Comparison of ENCODE assay signal across 1 cellular context in the genomic region with DNA sequence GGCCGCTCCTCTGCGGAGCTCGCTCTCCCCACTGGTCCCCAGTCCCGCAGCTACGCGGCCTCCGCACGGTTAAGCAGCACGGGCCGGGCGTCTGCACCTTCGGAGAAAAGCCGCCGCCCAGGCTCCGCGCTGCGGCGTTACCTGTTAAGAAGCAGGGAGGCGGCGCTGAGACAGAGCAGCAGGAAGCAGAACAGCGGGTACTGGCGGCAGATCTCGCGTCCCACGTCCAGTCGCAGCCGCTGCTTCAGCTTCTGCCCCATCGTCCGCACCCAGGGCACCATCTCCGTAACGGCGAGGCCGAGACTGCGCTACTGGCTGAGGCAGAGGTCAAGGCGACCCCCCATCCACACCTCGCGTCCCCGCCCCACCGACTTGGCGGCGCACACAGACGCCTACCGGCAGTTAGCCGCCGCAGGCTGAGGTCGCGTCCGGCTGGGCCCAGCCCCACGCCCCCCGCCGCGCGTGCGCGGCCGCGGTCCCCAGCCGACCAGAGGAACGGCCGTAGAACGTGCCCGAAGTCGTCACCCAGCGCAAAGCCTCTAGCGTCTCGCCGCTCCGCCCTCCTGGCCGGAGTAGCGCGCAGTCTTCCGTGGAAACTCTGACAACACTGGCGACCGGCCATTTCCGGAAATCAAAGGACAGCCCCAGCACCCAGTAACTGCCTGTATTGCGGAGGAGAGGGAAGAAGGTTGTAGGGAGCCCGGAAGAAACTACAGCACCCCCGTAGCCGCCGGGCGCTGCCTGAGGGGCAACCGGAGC.
TF ChIP-seq lines count a peak whose summit lies in the region.

A gene with protein sequence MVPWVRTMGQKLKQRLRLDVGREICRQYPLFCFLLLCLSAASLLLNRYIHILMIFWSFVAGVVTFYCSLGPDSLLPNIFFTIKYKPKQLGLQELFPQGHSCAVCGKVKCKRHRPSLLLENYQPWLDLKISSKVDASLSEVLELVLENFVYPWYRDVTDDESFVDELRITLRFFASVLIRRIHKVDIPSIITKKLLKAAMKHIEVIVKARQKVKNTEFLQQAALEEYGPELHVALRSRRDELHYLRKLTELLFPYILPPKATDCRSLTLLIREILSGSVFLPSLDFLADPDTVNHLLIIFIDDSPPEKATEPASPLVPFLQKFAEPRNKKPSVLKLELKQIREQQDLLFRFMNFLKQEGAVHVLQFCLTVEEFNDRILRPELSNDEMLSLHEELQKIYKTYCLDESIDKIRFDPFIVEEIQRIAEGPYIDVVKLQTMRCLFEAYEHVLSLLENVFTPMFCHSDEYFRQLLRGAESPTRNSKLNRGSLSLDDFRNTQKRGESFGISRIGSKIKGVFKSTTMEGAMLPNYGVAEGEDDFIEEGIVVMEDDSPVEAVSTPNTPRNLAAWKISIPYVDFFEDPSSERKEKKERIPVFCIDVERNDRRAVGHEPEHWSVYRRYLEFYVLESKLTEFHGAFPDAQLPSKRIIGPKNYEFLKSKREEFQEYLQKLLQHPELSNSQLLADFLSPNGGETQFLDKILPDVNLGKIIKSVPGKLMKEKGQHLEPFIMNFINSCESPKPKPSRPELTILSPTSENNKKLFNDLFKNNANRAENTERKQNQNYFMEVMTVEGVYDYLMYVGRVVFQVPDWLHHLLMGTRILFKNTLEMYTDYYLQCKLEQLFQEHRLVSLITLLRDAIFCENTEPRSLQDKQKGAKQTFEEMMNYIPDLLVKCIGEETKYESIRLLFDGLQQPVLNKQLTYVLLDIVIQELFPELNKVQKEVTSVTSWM (minus strand): TSS at position 421 of the 759 bp plus-strand sequence. CDS start 140 bp downstream, at position 281.

TF ChIP-seq in HepG2, 621 proteins besides CTCF, POLR2A, EP300 and RAD21 (continued from another document and continues in another):
- TF ChIP-seq HNRNPL (IDR thresholded peaks at IDR 0.05; ENCODE audit: low read depth, low read length) (0 out of 2 replicates have a peak, but pooled peaks have one; percentile 28), MIXL1 (CRISPR knock-in tag; IDR thresholded peaks at IDR 0.05) (no peak), NFE2L1 (CRISPR knock-in tag; IDR thresholded peaks at IDR 0.05; ENCODE audit: borderline replicate concordance) (no peak), ZNF484 (CRISPR knock-in tag; IDR thresholded peaks at IDR 0.05; ENCODE audit: borderline replicate concordance, low read depth) (0 out of 2 replicates have a peak, but pooled peaks have one; percentile 76), NR2F2 (IDR thresholded peaks at IDR 0.05; ENCODE audit: borderline replicate concordance, low read depth) (no peak), ZNF558 (CRISPR knock-in tag; IDR thresholded peaks at IDR 0.05; ENCODE audit: borderline replicate concordance) (peak; percentile 97), ZNF3 (CRISPR knock-in tag; IDR thresholded peaks at IDR 0.05) (no peak), FOXO1 (CRISPR knock-in tag; IDR thresholded peaks at IDR 0.05) (peak; percentile 7; the same call in 1 of the 2 replicates), ZFYVE20 (CRISPR knock-in tag; IDR thresholded peaks at IDR 0.05; ENCODE audit: borderline replicate concordance, low read depth) (peak; percentile 83; the same call in 1 of the 2 replicates), REXO4 (CRISPR knock-in tag; IDR thresholded peaks at IDR 0.05; ENCODE audit: borderline replicate concordance) (no peak), EZH2 (conservative IDR thresholded peaks at IDR 0.05; ENCODE audit: low read depth, low read length) (no peak), MIER3 (CRISPR knock-in tag; IDR thresholded peaks at IDR 0.05; ENCODE audit: borderline replicate concordance) (peak; percentile 48; the same call in 1 of the 2 replicates), KDM5B (CRISPR knock-in tag; IDR thresholded peaks at IDR 0.05; ENCODE audit: borderline replicate concordance) (peak; percentile 87), ZBTB42 (CRISPR knock-in tag; IDR thresholded peaks at IDR 0.05) (peak; percentile 89; the same call in 1 of the 2 replicates), PHF8 (CRISPR knock-in tag; IDR thresholded peaks at IDR 0.05) (peak; percentile 74), ZMYM4 (CRISPR knock-in tag; IDR thresholded peaks at IDR 0.05) (peak; percentile 72), ZNF224 (CRISPR knock-in tag; IDR thresholded peaks at IDR 0.05) (no peak), ZNF569 (CRISPR knock-in tag; IDR thresholded peaks at IDR 0.05; ENCODE audit: borderline replicate concordance) (peak; percentile 88; the same call in 1 of the 2 replicates), TBX3 (IDR thresholded peaks at IDR 0.05; ENCODE audit: borderline replicate concordance) (no peak), HHEX (CRISPR knock-in tag; IDR thresholded peaks at IDR 0.05) (no peak), BRCA1 (CRISPR knock-in tag; IDR thresholded peaks at IDR 0.05) (no peak), DNMT1 (CRISPR knock-in tag; IDR thresholded peaks at IDR 0.05) (peak; percentile 95; the same call in 1 of the 2 replicates), ZC3H13 (CRISPR knock-in tag; IDR thresholded peaks at IDR 0.05) (peak; percentile 74), NFKB2 (CRISPR knock-in tag; IDR thresholded peaks at IDR 0.05; ENCODE audit: borderline replicate concordance) (peak; percentile 64; the same call in 1 of the 2 replicates), AGO2 (optimal IDR thresholded peaks at IDR 0.05; ENCODE audit: low read depth, low read length) (peak; percentile 92), ARHGAP35 (CRISPR knock-in tag; IDR thresholded peaks at IDR 0.05; ENCODE audit: borderline replicate concordance) (peak; percentile 77; the same call in 1 of the 2 replicates), SRSF4 (IDR thresholded peaks at IDR 0.05; ENCODE audit: low read depth, low read length, poor library complexity, severe bottlenecking) (no peak), ZNF530 (CRISPR knock-in tag; IDR thresholded peaks at IDR 0.05; ENCODE audit: low read depth) (no peak), FOXP1 (IDR thresholded peaks at IDR 0.05) (no peak), FOXP1 (CRISPR knock-in tag; IDR thresholded peaks at IDR 0.05) (0 out of 2 replicates have a peak, but pooled peaks have one; percentile 17), ZNF761 (CRISPR knock-in tag; conservative IDR thresholded peaks at IDR 0.05) (peak; percentile 85), ZMYM2 (CRISPR knock-in tag; IDR thresholded peaks at IDR 0.05) (peak; percentile 32; the same call in 1 of the 2 replicates)
- TF ChIP-seq, protein P1, sequence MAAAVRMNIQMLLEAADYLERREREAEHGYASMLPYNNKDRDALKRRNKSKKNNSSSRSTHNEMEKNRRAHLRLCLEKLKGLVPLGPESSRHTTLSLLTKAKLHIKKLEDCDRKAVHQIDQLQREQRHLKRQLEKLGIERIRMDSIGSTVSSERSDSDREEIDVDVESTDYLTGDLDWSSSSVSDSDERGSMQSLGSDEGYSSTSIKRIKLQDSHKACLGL (CRISPR knock-in tag; IDR thresholded peaks at IDR 0.05), result peak; percentile 85; the same call in 1 of the 2 replicates
- TF ChIP-seq, protein P2, sequence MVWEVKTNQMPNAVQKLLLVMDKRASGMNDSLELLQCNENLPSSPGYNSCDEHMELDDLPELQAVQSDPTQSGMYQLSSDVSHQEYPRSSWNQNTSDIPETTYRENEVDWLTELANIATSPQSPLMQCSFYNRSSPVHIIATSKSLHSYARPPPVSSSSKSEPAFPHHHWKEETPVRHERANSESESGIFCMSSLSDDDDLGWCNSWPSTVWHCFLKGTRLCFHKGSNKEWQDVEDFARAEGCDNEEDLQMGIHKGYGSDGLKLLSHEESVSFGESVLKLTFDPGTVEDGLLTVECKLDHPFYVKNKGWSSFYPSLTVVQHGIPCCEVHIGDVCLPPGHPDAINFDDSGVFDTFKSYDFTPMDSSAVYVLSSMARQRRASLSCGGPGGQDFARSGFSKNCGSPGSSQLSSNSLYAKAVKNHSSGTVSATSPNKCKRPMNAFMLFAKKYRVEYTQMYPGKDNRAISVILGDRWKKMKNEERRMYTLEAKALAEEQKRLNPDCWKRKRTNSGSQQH (CRISPR knock-in tag; IDR thresholded peaks at IDR 0.05; ENCODE audit: low read depth), result peak; percentile 85
- TF ChIP-seq, protein P3, sequence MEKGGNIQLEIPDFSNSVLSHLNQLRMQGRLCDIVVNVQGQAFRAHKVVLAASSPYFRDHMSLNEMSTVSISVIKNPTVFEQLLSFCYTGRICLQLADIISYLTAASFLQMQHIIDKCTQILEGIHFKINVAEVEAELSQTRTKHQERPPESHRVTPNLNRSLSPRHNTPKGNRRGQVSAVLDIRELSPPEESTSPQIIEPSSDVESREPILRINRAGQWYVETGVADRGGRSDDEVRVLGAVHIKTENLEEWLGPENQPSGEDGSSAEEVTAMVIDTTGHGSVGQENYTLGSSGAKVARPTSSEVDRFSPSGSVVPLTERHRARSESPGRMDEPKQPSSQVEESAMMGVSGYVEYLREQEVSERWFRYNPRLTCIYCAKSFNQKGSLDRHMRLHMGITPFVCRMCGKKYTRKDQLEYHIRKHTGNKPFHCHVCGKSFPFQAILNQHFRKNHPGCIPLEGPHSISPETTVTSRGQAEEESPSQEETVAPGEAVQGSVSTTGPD (CRISPR knock-in tag; IDR thresholded peaks at IDR 0.05), result no peak
- TF ChIP-seq, protein P4, sequence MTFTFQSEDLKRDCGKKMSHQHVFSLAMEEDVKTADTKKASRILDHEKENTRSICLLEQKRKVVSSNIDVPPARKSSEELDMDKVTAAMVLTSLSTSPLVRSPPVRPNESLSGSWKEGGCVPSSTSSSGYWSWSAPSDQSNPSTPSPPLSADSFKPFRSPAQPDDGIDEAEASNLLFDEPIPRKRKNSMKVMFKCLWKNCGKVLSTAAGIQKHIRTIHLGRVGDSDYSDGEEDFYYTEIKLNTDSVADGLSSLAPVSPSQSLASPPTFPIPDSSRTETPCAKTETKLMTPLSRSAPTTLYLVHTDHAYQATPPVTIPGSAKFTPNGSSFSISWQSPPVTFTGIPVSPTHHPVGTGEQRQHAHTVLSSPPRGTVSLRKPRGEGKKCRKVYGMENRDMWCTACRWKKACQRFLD (CRISPR knock-in tag; IDR thresholded peaks at IDR 0.05; ENCODE audit: borderline replicate concordance), result no peak; the same call in none of the 2 replicates
- TF ChIP-seq, protein P5, sequence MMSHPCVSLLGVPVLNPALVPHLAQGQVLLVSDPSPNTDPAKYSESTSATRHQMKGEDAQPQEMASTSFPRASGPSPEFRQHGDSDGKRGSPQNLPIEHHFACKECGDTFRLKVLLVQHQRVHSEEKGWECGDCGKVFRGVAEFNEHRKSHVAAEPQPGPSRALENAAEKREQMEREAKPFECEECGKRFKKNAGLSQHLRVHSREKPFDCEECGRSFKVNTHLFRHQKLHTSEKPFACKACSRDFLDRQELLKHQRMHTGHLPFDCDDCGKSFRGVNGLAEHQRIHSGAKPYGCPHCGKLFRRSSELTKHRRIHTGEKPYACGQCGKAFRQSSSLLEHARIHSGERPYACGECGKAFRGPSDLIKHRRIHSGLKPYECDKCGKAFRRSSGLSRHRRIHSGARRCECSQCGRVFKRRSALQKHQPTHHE (CRISPR knock-in tag; IDR thresholded peaks at IDR 0.05; ENCODE audit: borderline replicate concordance), result peak; percentile 80
- TF ChIP-seq, protein P6, sequence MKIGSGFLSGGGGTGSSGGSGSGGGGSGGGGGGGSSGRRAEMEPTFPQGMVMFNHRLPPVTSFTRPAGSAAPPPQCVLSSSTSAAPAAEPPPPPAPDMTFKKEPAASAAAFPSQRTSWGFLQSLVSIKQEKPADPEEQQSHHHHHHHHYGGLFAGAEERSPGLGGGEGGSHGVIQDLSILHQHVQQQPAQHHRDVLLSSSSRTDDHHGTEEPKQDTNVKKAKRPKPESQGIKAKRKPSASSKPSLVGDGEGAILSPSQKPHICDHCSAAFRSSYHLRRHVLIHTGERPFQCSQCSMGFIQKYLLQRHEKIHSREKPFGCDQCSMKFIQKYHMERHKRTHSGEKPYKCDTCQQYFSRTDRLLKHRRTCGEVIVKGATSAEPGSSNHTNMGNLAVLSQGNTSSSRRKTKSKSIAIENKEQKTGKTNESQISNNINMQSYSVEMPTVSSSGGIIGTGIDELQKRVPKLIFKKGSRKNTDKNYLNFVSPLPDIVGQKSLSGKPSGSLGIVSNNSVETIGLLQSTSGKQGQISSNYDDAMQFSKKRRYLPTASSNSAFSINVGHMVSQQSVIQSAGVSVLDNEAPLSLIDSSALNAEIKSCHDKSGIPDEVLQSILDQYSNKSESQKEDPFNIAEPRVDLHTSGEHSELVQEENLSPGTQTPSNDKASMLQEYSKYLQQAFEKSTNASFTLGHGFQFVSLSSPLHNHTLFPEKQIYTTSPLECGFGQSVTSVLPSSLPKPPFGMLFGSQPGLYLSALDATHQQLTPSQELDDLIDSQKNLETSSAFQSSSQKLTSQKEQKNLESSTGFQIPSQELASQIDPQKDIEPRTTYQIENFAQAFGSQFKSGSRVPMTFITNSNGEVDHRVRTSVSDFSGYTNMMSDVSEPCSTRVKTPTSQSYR (CRISPR knock-in tag; IDR thresholded peaks at IDR 0.05; ENCODE audit: borderline replicate concordance), result peak; percentile 43; the same call in 1 of the 2 replicates
- TF ChIP-seq, protein P7, sequence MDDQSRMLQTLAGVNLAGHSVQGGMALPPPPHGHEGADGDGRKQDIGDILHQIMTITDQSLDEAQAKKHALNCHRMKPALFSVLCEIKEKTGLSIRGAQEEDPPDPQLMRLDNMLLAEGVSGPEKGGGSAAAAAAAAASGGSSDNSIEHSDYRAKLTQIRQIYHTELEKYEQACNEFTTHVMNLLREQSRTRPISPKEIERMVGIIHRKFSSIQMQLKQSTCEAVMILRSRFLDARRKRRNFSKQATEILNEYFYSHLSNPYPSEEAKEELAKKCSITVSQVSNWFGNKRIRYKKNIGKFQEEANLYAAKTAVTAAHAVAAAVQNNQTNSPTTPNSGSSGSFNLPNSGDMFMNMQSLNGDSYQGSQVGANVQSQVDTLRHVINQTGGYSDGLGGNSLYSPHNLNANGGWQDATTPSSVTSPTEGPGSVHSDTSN (CRISPR knock-in tag; IDR thresholded peaks at IDR 0.05; ENCODE audit: borderline replicate concordance), result peak; percentile 66; the same call in 1 of the 2 replicates
- TF ChIP-seq, protein P8, sequence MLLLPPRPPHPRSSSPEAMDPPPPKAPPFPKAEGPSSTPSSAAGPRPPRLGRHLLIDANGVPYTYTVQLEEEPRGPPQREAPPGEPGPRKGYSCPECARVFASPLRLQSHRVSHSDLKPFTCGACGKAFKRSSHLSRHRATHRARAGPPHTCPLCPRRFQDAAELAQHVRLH (CRISPR knock-in tag; IDR thresholded peaks at IDR 0.05; ENCODE audit: borderline replicate concordance, low read depth), result no peak
- TF ChIP-seq, protein P9, sequence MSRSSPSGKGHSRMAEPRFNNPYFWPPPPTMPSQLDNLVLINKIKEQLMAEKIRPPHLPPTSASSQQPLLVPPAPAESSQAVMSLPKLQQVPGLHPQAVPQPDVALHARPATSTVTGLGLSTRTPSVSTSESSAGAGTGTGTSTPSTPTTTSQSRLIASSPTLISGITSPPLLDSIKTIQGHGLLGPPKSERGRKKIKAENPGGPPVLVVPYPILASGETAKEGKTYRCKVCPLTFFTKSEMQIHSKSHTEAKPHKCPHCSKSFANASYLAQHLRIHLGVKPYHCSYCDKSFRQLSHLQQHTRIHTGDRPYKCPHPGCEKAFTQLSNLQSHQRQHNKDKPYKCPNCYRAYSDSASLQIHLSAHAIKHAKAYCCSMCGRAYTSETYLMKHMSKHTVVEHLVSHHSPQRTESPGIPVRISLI (CRISPR knock-in tag; IDR thresholded peaks at IDR 0.05; ENCODE audit: borderline replicate concordance), result 0 out of 2 replicates have a peak, but pooled peaks have one; percentile 32
- TF ChIP-seq, protein P10, sequence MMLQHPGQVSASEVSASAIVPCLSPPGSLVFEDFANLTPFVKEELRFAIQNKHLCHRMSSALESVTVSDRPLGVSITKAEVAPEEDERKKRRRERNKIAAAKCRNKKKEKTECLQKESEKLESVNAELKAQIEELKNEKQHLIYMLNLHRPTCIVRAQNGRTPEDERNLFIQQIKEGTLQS (CRISPR knock-in tag; IDR thresholded peaks at IDR 0.05), result no peak
